24 cellular contexts compared by ENCODE assay signal in the genomic region with DNA sequence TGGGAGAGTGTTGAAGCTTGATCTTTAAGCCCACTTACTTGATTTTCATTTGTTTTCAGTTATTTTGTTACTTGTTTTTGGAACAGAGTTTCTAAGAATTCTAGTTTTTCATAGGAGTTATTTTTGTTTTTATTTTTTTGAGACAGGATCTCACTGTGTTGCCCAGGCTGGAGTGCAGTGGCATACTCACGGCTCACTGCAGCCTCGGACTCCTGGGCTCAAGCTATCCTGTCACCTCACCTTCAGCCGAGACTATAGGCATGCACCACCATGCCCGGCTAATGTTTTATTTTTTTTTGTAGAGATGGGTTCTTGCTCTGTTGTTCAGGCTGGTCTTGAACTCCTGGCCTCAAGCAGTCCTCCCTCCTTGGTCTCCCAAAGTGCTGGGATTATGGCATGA. TPM values are rescaled to one million over a fixed set of nuclear protein-coding genes. Genes with fewer than 3 reads are reported as not detected.
DNase-seq lines count a peak whose midpoint lies in the region; ATAC-seq and TF ChIP-seq lines count a peak whose summit lies in the region.
"Had no signal": no experiment of that assay in that cellular context is flagged by ENCODE, and none has a peak within 500 bp of the region (broad histone marks: within the 10 kb centered on the region; RNA-seq: fewer than 3 reads in every experiment).

No MANE protein-coding gene starts in this region.

- H3K4me1 Mint-ChIP-seq in stimulated activated naive CD8-positive, alpha-beta T cell treated with anti-CD3 and anti-CD28 coated beads, Interleukin-15, Interleukin-2, amounts not matched to agents 100 ng/mL and 50 ng/mL, for 24 hours (ENCODE audit: low read depth): peaks cover 85% of the 10 kb centered on the region
- peaks cover 69% of the 10 kb centered on the region for H3K4me1 Mint-ChIP-seq in stimulated activated naive CD8-positive, alpha-beta T cell treated with anti-CD3 and anti-CD28 coated beads, Interleukin-15, amount 100 ng/mL, for 72 hours
- peaks cover 56% of the 10 kb centered on the region for H3K4me1 Mint-ChIP-seq in T-helper 17 cell
- peaks cover 43% of the 10 kb centered on the region for H3K4me1 Mint-ChIP-seq in memory B cell

- intact Hi-C loops in dorsolateral prefrontal cortex (cut with DNase I): no loop called here

- no peaks in the 10 kb centered on the region for H3K27me3 Mint-ChIP-seq in stimulated activated naive CD8-positive, alpha-beta T cell treated with anti-CD3 and anti-CD28 coated beads, Interleukin-15, Interleukin-2, amounts not matched to agents 100 ng/mL and 50 ng/mL, for 24 hours
- H3K27me3 Mint-ChIP-seq in stimulated activated naive CD8-positive, alpha-beta T cell treated with anti-CD3 and anti-CD28 coated beads, Interleukin-15, amount 100 ng/mL, for 72 hours: no peaks in the 10 kb centered on the region
- H3K27me3 Mint-ChIP-seq in T-helper 17 cell (no peaks in the 10 kb centered on the region), memory B cell (no peaks in the 10 kb centered on the region)

- no peak for TF ChIP-seq CTCF in dorsolateral prefrontal cortex (IDR thresholded peaks at IDR 0.05 in 54 of 56, conservative IDR thresholded peaks at IDR 0.05 in 2 of 56; ENCODE audit: low read depth in 1 of 56, partially characterized antibody in 56 of 56)

- H3K9me3 ChIP-seq in T-helper 17 cell (ENCODE audit: control insufficient read depth, low read length, poor library complexity, severe bottlenecking): no peaks in the 10 kb centered on the region
- H3K9me3 ChIP-seq: lower lobe of right lung, MG63 had no signal

- no peaks in the 10 kb centered on the region for H3K27me3 ChIP-seq in dorsolateral prefrontal cortex
- H3K27me3 ChIP-seq: MG63 had no signal

- H3K4me3 ChIP-seq in dorsolateral prefrontal cortex: no peak overlapping the region
- H3K4me3 ChIP-seq: lower lobe of right lung, MG63 had no signal

- ATAC-seq in stimulated activated naive CD8-positive, alpha-beta T cell treated with anti-CD3 and anti-CD28 coated beads, Interleukin-15, amount 100 ng/mL, for 72 hours: no peak
- ATAC-seq in T-helper 17 cell: no peak
- no peak for ATAC-seq in memory B cell (ENCODE audit: low read depth)
- ATAC-seq in GM19035 (IDR thresholded peaks at IDR 0.05; ENCODE audit: unreplicated experiment): no peak
- ATAC-seq: esophagus mucosa, lower lobe of right lung had no signal

- no peaks in the 10 kb centered on the region for H3K9me3 Mint-ChIP-seq in stimulated activated naive CD8-positive, alpha-beta T cell treated with anti-CD3 and anti-CD28 coated beads, Interleukin-15, Interleukin-2, amounts not matched to agents 100 ng/mL and 50 ng/mL, for 24 hours
- H3K9me3 Mint-ChIP-seq in stimulated activated naive CD8-positive, alpha-beta T cell treated with anti-CD3 and anti-CD28 coated beads, Interleukin-15, amount 100 ng/mL, for 72 hours: no peaks in the 10 kb centered on the region
- H3K9me3 Mint-ChIP-seq in memory B cell: no peaks in the 10 kb centered on the region

- H3K27ac Mint-ChIP-seq in stimulated activated naive CD8-positive, alpha-beta T cell treated with anti-CD3 and anti-CD28 coated beads, Interleukin-15, Interleukin-2, amounts not matched to agents 100 ng/mL and 50 ng/mL, for 24 hours: peak overlapping the region; percentile 41
- no peak overlapping the region for H3K27ac Mint-ChIP-seq in stimulated activated naive CD8-positive, alpha-beta T cell treated with anti-CD3 and anti-CD28 coated beads, Interleukin-15, amount 100 ng/mL, for 72 hours
- H3K27ac Mint-ChIP-seq in T-helper 17 cell (peak overlapping the region; percentile 21), memory B cell (peak overlapping the region; percentile 55)

- H3K27ac ChIP-seq in dorsolateral prefrontal cortex: peak overlapping the region in 3 of 59 donors; percentile 0 to 49 (median 41)
- H3K27ac ChIP-seq: lower lobe of right lung had no signal

- no peak for DNase-seq in stimulated activated naive CD8-positive, alpha-beta T cell treated with anti-CD3 and anti-CD28 coated beads, Interleukin-15, amount 100 ng/mL, for 72 hours
- DNase-seq in T-helper 17 cell: no peak
- DNase-seq in memory B cell (ENCODE audit: low spot score in 2 of 2): no peak
- no peak for DNase-seq in NCI-H1417 treated with DMSO at 0.1 percent for 48 hours (lab: John Stamatoyannopoulos, UW)
- DNase-seq in dorsolateral prefrontal cortex: no peak
- DNase-seq in NCI-H187 treated with DMSO at 0.1 percent for 48 hours (lab: John Stamatoyannopoulos, UW): no peak
- DNase-seq: activated CD4-positive, alpha-beta T cell treated with anti-CD3 and anti-CD28 coated beads for 4 hours; activated gamma-delta T cell; aorta; central memory CD4-positive, alpha-beta T cell; effector CD4-positive, alpha-beta T cell; HCEC 1CT; hypothalamus; islet precursor cell; lower lobe of right lung; MG63; NCI-H187; NCI-H774; occipital lobe; OCI-M1; Right ventricle myocardium superior had no signal

- peaks cover 27% of the 10 kb centered on the region for H3K36me3 Mint-ChIP-seq in stimulated activated naive CD8-positive, alpha-beta T cell treated with anti-CD3 and anti-CD28 coated beads, Interleukin-15, Interleukin-2, amounts not matched to agents 100 ng/mL and 50 ng/mL, for 24 hours (ENCODE audit: low read depth)
- H3K36me3 Mint-ChIP-seq in T-helper 17 cell (ENCODE audit: low read depth) (no peaks in the 10 kb centered on the region), memory B cell (peaks cover 9% of the 10 kb centered on the region)

- H3K4me3 Mint-ChIP-seq in stimulated activated naive CD8-positive, alpha-beta T cell treated with anti-CD3 and anti-CD28 coated beads, Interleukin-15, Interleukin-2, amounts not matched to agents 100 ng/mL and 50 ng/mL, for 24 hours: no peak overlapping the region
- no peak overlapping the region for H3K4me3 Mint-ChIP-seq in stimulated activated naive CD8-positive, alpha-beta T cell treated with anti-CD3 and anti-CD28 coated beads, Interleukin-15, amount 100 ng/mL, for 72 hours
- H3K4me3 Mint-ChIP-seq in T-helper 17 cell (peak overlapping the region; percentile 25), memory B cell (no peak overlapping the region)

RNA-seq across cellular contexts. Expression of gene ERBIN, which starts 6.3 kb away (rescaled TPM):
- total RNA-seq in T-helper 17 cell (10 to 100 TPM; 96.2 to 98.6 TPM), dorsolateral prefrontal cortex (100 to 1,000 TPM in 108 of 120 experiments, 10 to 100 TPM in 12; 66.2 to 345 (median 150) TPM)

Comparison
In these comparisons a context has a peak if more than half of its experiments do, and no peak if none do; other contexts are left out.
1. H3K27ac Mint-ChIP-seq: peak in stimulated activated naive CD8-positive, alpha-beta T cell treated with anti-CD3 and anti-CD28 coated beads, Interleukin-15, Interleukin-2, amounts not matched to agents 100 ng/mL and 50 ng/mL, for 24 hours (single experiment), T-helper 17 cell (single experiment) and memory B cell (single experiment); none in stimulated activated naive CD8-positive, alpha-beta T cell treated with anti-CD3 and anti-CD28 coated beads, Interleukin-15, amount 100 ng/mL, for 72 hours (0 of 2).